In genomic region chr1:120175688-120176087, GRCh38 we compare ENCODE assay signal across 8 cellular contexts. TPM values are rescaled to one million over a fixed set of nuclear protein-coding genes. Genes with fewer than 3 reads are reported as not detected.
DNase-seq lines count a peak whose midpoint lies in the region; ATAC-seq and TF ChIP-seq lines count a peak whose summit lies in the region.
"Not testable (repeated sequence)": the region's sequence is repeated elsewhere in the genome, so short reads cannot be mapped to it uniquely, and the experiment has no call there.

No MANE protein-coding gene starts in this region.

- not testable (repeated sequence) for TF ChIP-seq POLR2A in transverse colon (IDR thresholded peaks at IDR 0.05)

- peak; percentile 47 for DNase-seq in DMS 273 (lab: John Stamatoyannopoulos, UW; ENCODE audit: unreplicated experiment)
- not testable (repeated sequence) for DNase-seq in RWPE2 (ENCODE audit: low spot score); activated naive CD8-positive, alpha-beta T cell treated with anti-CD3 and anti-CD28 coated beads, Interleukin-2, amount 10 ng/mL, durations not matched to agents 7 days and 5 days; kidney epithelial cell (ENCODE audit: low read depth); transverse colon
- DNase-seq in epithelial cell of esophagus (ENCODE audit: low read depth), result peak; percentile 40

- H3K9me3 ChIP-seq in RWPE2 (ENCODE audit: severe bottlenecking); neutrophil; transverse colon: not testable (repeated sequence)

- not testable (repeated sequence) for H3K27me3 Mint-ChIP-seq in activated naive CD8-positive, alpha-beta T cell treated with anti-CD3 and anti-CD28 coated beads, Interleukin-2, amount 10 ng/mL, durations not matched to agents 7 days and 5 days

- POLR2A ChIA-PET in activated naive CD8-positive, alpha-beta T cell treated with anti-CD3 and anti-CD28 coated beads, Interleukin-2, amount 10 ng/mL, durations not matched to agents 7 days and 5 days (lab: Charles Lee), result interaction anchor here (1.2 to 1.6 kb wide), 2 partner anchors 188 to 463 kb away, joined by 3 to 4 read pairs; no protein-coding TSS in a partner anchor

- not testable (repeated sequence) for H3K36me3 Mint-ChIP-seq in activated naive CD8-positive, alpha-beta T cell treated with anti-CD3 and anti-CD28 coated beads, Interleukin-2, amount 10 ng/mL, durations not matched to agents 7 days and 5 days

- not testable (repeated sequence) for TF ChIP-seq CTCF in RWPE2 (IDR thresholded peaks at IDR 0.05; ENCODE audit: poor library complexity, severe bottlenecking); epithelial cell of esophagus (IDR thresholded peaks at IDR 0.05; ENCODE audit: insufficient read depth, low read depth, low read length, missing control alignments); kidney epithelial cell (IDR thresholded peaks at IDR 0.05; ENCODE audit: insufficient read depth, low read length, poor library complexity, severe bottlenecking); neutrophil (IDR thresholded peaks at IDR 0.05); transverse colon (IDR thresholded peaks at IDR 0.05)

- not testable (repeated sequence) for H3K9me3 Mint-ChIP-seq in activated naive CD8-positive, alpha-beta T cell treated with anti-CD3 and anti-CD28 coated beads, Interleukin-2, amount 10 ng/mL, durations not matched to agents 7 days and 5 days

- not testable (repeated sequence) for TF ChIP-seq EP300 in transverse colon (IDR thresholded peaks at IDR 0.05; ENCODE audit: low read depth)

- not testable (repeated sequence) for H3K27me3 ChIP-seq in RWPE2 (ENCODE audit: insufficient read depth, poor library complexity, severe bottlenecking); kidney epithelial cell (ENCODE audit: control insufficient read depth, insufficient read depth, low read length); neutrophil; transverse colon

- 2 to 4% methylated on average over 5 to 7 of the region's 7 CpGs for WGBS in transverse colon (ENCODE audit: low coverage in 1 of 2), 2 donors

- peak overlapping the region; percentile 82 for H3K4me3 ChIP-seq in RWPE2 (ENCODE audit: severe bottlenecking)
- H3K4me3 ChIP-seq in epithelial cell of esophagus (ENCODE audit: low read length), result peak overlapping the region; percentile 58
- peak overlapping the region; percentile 82 for H3K4me3 ChIP-seq in kidney epithelial cell (ENCODE audit: low read depth, low read length)
- H3K4me3 ChIP-seq in neutrophil (ENCODE audit: low read depth in 1 of 2, low read length in 1 of 2), result peak overlapping the region; percentile 80 to 89
- H3K4me3 ChIP-seq in transverse colon, result peak overlapping the region; percentile 67 to 75 (median 69)

- H3K4me1 ChIP-seq in RWPE2 (ENCODE audit: insufficient read depth, poor library complexity, severe bottlenecking), result not testable (repeated sequence)
- H3K4me1 ChIP-seq in neutrophil (ENCODE audit: control insufficient read depth in 1 of 2, insufficient read depth in 1 of 2, low read depth in 1 of 2, low read length in 1 of 2) (peaks cover 11 to 13% of the 10 kb centered on the region in 2 experiments), transverse colon (peaks cover 0 to 14% (median 2%) of the 10 kb centered on the region in 4 donors)

- intact Hi-C loops in transverse colon (cut with DNase I; ENCODE audit: low total_unique reads), result not testable (repeated sequence)

- peak overlapping the region; percentile 92 for H3K4me3 Mint-ChIP-seq in activated naive CD8-positive, alpha-beta T cell treated with anti-CD3 and anti-CD28 coated beads, Interleukin-2, amount 10 ng/mL, durations not matched to agents 7 days and 5 days

- not testable (repeated sequence) for H3K36me3 ChIP-seq in RWPE2 (ENCODE audit: low read depth); kidney epithelial cell (ENCODE audit: control insufficient read depth, insufficient read depth, low read length); neutrophil; transverse colon

- H3K4me1 Mint-ChIP-seq in activated naive CD8-positive, alpha-beta T cell treated with anti-CD3 and anti-CD28 coated beads, Interleukin-2, amount 10 ng/mL, durations not matched to agents 7 days and 5 days, result not testable (repeated sequence)

- in situ Hi-C loops in transverse colon (cut with MboI; ENCODE audit: low pct_ligation_motif_present in 1 of 4, low pct_unique_long_range_greater_than_20kb in 1 of 4, low sequenced_read_pairs in 3 of 4), result not testable (repeated sequence)

- ATAC-seq in HG03097 (IDR thresholded peaks at IDR 0.05; ENCODE audit: low FRiP score, unreplicated experiment) (peak; percentile 4), RWPE2 (ENCODE audit: low read depth) (peak; percentile 3; the same call in 1 of the 3 replicates)
- peak; percentile 9 for ATAC-seq in activated naive CD8-positive, alpha-beta T cell treated with anti-CD3 and anti-CD28 coated beads, Interleukin-2, amount 10 ng/mL, durations not matched to agents 7 days and 5 days (ENCODE audit: low read depth)

- peak overlapping the region; percentile 93 for H3K27ac Mint-ChIP-seq in activated naive CD8-positive, alpha-beta T cell treated with anti-CD3 and anti-CD28 coated beads, Interleukin-2, amount 10 ng/mL, durations not matched to agents 7 days and 5 days

- H3K27ac ChIP-seq in RWPE2 (ENCODE audit: poor library complexity, severe bottlenecking) (peak overlapping the region; percentile 69), neutrophil (peak overlapping the region; percentile 96), transverse colon (peak overlapping the region; percentile 92 to 98 (median 92))

RNA-seq across cellular contexts. Expression of gene SEC22B, which starts 0.6 kb away (rescaled TPM):
- 10 to 100 TPM; 29.4 to 32.0 TPM for total RNA-seq in activated naive CD8-positive, alpha-beta T cell treated with anti-CD3 and anti-CD28 coated beads, Interleukin-2, amount 10 ng/mL, durations not matched to agents 7 days and 5 days
- total RNA-seq in kidney epithelial cell (24.8 and 29.4 TPM in 2 replicates), transverse colon (10 to 100 TPM in 3 of 4 donors, 1 to 10 TPM in 1; 9.8 to 27.8 (median 20.6) TPM)
